Comparison of ENCODE assay signal across 22 cellular contexts in the genomic region with DNA sequence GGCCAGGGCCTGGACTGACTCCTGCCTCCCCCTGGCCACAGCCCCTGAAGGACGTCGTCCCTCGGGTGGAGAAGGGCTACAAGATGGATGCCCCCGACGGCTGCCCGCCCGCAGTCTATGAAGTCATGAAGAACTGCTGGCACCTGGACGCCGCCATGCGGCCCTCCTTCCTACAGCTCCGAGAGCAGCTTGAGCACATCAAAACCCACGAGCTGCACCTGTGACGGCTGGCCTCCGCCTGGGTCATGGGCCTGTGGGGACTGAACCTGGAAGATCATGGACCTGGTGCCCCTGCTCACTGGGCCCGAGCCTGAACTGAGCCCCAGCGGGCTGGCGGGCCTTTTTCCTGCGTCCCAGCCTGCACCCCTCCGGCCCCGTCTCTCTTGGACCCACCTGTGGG. TPM values are rescaled to one million over a fixed set of nuclear protein-coding genes. Genes with fewer than 3 reads are reported as not detected.
A peak's percentile ranks its signal among the peaks of the same experiment; 100 is the strongest.
DNase-seq lines count a peak whose midpoint lies in the region; ATAC-seq, FAIRE-seq and TF ChIP-seq lines count a peak whose summit lies in the region.
"Had no signal": no experiment of that assay in that cellular context is flagged by ENCODE, and none has a peak within 500 bp of the region (broad histone marks: within the 10 kb centered on the region; RNA-seq: fewer than 3 reads in every experiment).

No MANE protein-coding gene starts in this region.

- DNase-seq in A673 (ENCODE audit: low spot score) (no peak), HCT116 (ENCODE audit: low read depth, low spot score) (no peak), RWPE1 (ENCODE audit: low spot score) (no peak), endothelial cell of umbilical vein (ENCODE audit: low read depth, low spot score) (no peak), osteoblast (ENCODE audit: insufficient read length, low spot score, missing footprints) (no peak), NAMALWA (ENCODE audit: low spot score) (no peak)
- DNase-seq: ACHN; BE2C; C1 segment of cervical spinal cord; Caco-2; CD4-positive, CD25-positive, alpha-beta regulatory T cell; GM23248 had no signal

- no peaks in the 10 kb centered on the region for H3K9me3 ChIP-seq in A673 (ENCODE audit: low read depth, low read length, poor library complexity, severe bottlenecking)
- no peaks in the 10 kb centered on the region for H3K9me3 ChIP-seq in HCT116 (ENCODE audit: control insufficient read depth in 1 of 2, insufficient read depth in 1 of 2, low read depth in 1 of 2, low read length in 2 of 2)
- H3K9me3 ChIP-seq in endothelial cell of umbilical vein (replicated peaks; ENCODE audit: control insufficient read depth, insufficient read depth, low read length): no peaks in the 10 kb centered on the region
- H3K9me3 ChIP-seq in osteoblast (ENCODE audit: low read depth, low read length): no peaks in the 10 kb centered on the region
- H3K9me3 ChIP-seq: BE2C, Caco-2, HAP-1 had no signal

- H3K36me3 ChIP-seq in A673 (ENCODE audit: insufficient read depth, low read length, poor library complexity, severe bottlenecking): peaks cover 40% of the 10 kb centered on the region
- H3K36me3 ChIP-seq in HCT116 (ENCODE audit: control insufficient read depth in 1 of 2, insufficient read depth in 2 of 2, low read length in 2 of 2): peaks cover 13 to 31% of the 10 kb centered on the region in 2 experiments
- peaks cover 3 to 33% of the 10 kb centered on the region in 2 experiments for H3K36me3 ChIP-seq in endothelial cell of umbilical vein (ENCODE audit: control insufficient read depth in 2 of 2, extremely low read depth in 1 of 2, insufficient read depth in 2 of 2, low read length in 2 of 2)
- H3K36me3 ChIP-seq in osteoblast (ENCODE audit: insufficient read depth, low read length): peaks cover 46% of the 10 kb centered on the region

- H4K20me1 ChIP-seq in HCT116 (ENCODE audit: insufficient read depth): no peaks in the 10 kb centered on the region
- no peaks in the 10 kb centered on the region for H4K20me1 ChIP-seq in endothelial cell of umbilical vein (replicated peaks; ENCODE audit: control insufficient read depth, extremely low read depth, insufficient read depth, low read length)
- peaks cover 25% of the 10 kb centered on the region for H4K20me1 ChIP-seq in osteoblast (ENCODE audit: insufficient read depth, low read length)

- H3K27me3 ChIP-seq in A673 (replicated peaks; ENCODE audit: insufficient read depth, low read depth, low read length, poor library complexity) (no peaks in the 10 kb centered on the region), HCT116 (ENCODE audit: insufficient read depth, low read length) (no peaks in the 10 kb centered on the region), endothelial cell of umbilical vein (ENCODE audit: control insufficient read depth in 2 of 2, insufficient read depth in 2 of 2, low read length in 2 of 2) (no peaks in the 10 kb centered on the region), osteoblast (ENCODE audit: insufficient read depth, low read length) (no peaks in the 10 kb centered on the region)
- H3K27me3 ChIP-seq: BE2C had no signal

- TF ChIP-seq RAD21 in HCT116 (IDR thresholded peaks at IDR 0.05; ENCODE audit: low read depth): no peak

- no peak overlapping the region for H3K4me2 ChIP-seq in HCT116 (ENCODE audit: low read length)
- no peak overlapping the region for H3K4me2 ChIP-seq in endothelial cell of umbilical vein (ENCODE audit: insufficient read depth, low read length)
- H3K4me2 ChIP-seq in osteoblast (ENCODE audit: insufficient read depth, low read length): no peak overlapping the region

- H3K4me1 ChIP-seq in A673 (ENCODE audit: insufficient read depth, low read length, poor library complexity, severe bottlenecking) (no peaks in the 10 kb centered on the region), HCT116 (ENCODE audit: control insufficient read depth in 1 of 2, insufficient read depth in 2 of 2, low read length in 2 of 2) (peaks cover 3 to 17% of the 10 kb centered on the region in 2 experiments; a peak in 3 of 4 replicates), endothelial cell of umbilical vein (ENCODE audit: control insufficient read depth, extremely low read depth, insufficient read depth, low read length) (no peaks in the 10 kb centered on the region), osteoblast (ENCODE audit: insufficient read depth, low read length) (peaks cover 3% of the 10 kb centered on the region)
- H3K4me1 ChIP-seq: BE2C, Caco-2, HAP-1 had no signal

- intact Hi-C loops in A673 (cut with micrococcal nuclease; ENCODE audit: unreplicated experiment) (no loop called here), HCT116 (cut with micrococcal nuclease) (no loop called here), endothelial cell of umbilical vein (cut with micrococcal nuclease) (no loop called here)

- no peaks in the 10 kb centered on the region for H3K9me2 ChIP-seq in HCT116 (ENCODE audit: insufficient read depth)

- CTCF ChIA-PET in A673 (lab: Charles Lee): no interaction called here
- CTCF ChIA-PET in HCT116 (lab: Charles Lee): no interaction called here
- CTCF ChIA-PET in RWPE1 (lab: Yijun Ruan, JAX): interaction anchor here (1.2 kb wide), 1 partner anchor 32 kb away, joined by 4 read pairs; no protein-coding TSS in a partner anchor
- CTCF ChIA-PET in endothelial cell of umbilical vein (lab: Charles Lee): interaction anchor here (1.3 kb wide), 1 partner anchor 32 kb away, joined by 4 read pairs; no protein-coding TSS in a partner anchor

- H3K4me3 ChIP-seq in A673 (ENCODE audit: low read depth, low read length, poor library complexity, severe bottlenecking) (no peak overlapping the region), HCT116 (replicated peaks in 1 of 2; ENCODE audit: low read depth in 1 of 2, low read length in 2 of 2) (no peak overlapping the region), endothelial cell of umbilical vein (replicated peaks in 1 of 3; ENCODE audit: insufficient read depth in 1 of 3, low read depth in 1 of 3, low read length in 3 of 3) (no peak overlapping the region), osteoblast (ENCODE audit: insufficient read depth, low read length) (no peak overlapping the region)
- H3K4me3 ChIP-seq: GM23248, HAP-1 had no signal

- BruUV-seq in A673 (replicated peaks; lab: Mats Ljungman, UMichigan) (TSS peak; percentile 43), HCT116 (replicated peaks; lab: Mats Ljungman, UMichigan) (TSS peak; percentile 50), endothelial cell of umbilical vein (replicated peaks; lab: Mats Ljungman, UMichigan) (TSS peak; percentile 56)

- TF ChIP-seq POLR2A in HCT116 (IDR thresholded peaks at IDR 0.05; ENCODE audit: borderline replicate concordance, extremely low read depth, insufficient read depth, insufficient read length): no peak
- no peak for TF ChIP-seq POLR2A in endothelial cell of umbilical vein (IDR thresholded peaks at IDR 0.05; ENCODE audit: low read depth, low read length)

- H3K79me2 ChIP-seq in HCT116 (ENCODE audit: insufficient read depth, low read length) (no peaks in the 10 kb centered on the region), endothelial cell of umbilical vein (ENCODE audit: control insufficient read depth, insufficient read depth, low read length) (peaks cover 4% of the 10 kb centered on the region), osteoblast (ENCODE audit: insufficient read depth, low read length) (peaks cover 28% of the 10 kb centered on the region)

- H2AFZ ChIP-seq in HCT116 (ENCODE audit: low read depth, low read length, poor library complexity, severe bottlenecking) (no peak overlapping the region), endothelial cell of umbilical vein (ENCODE audit: low read depth, low read length) (no peak overlapping the region), osteoblast (ENCODE audit: low read length) (no peak overlapping the region)
- H2AFZ ChIP-seq: GM23248 had no signal

- TF ChIP-seq CTCF in A673 (conservative IDR thresholded peaks at IDR 0.05; ENCODE audit: low read depth, low read length) (no peak), HCT116 (IDR thresholded peaks at IDR 0.05 in 2 of 3, conservative IDR thresholded peaks at IDR 0.05 in 1 of 3; ENCODE audit: borderline replicate concordance in 1 of 3, insufficient read depth in 1 of 3, low read depth in 2 of 3, low read length in 2 of 3) (no peak), RWPE1 (conservative IDR thresholded peaks at IDR 0.05; ENCODE audit: low read depth) (no peak), endothelial cell of umbilical vein (IDR thresholded peaks at IDR 0.05; ENCODE audit: extremely low read depth in 1 of 2, insufficient read depth in 1 of 2, low read depth in 1 of 2, low read length in 2 of 2) (no peak), osteoblast (IDR thresholded peaks at IDR 0.05; ENCODE audit: extremely low read depth, low read depth, low read length) (no peak)

- no peak for FAIRE-seq in endothelial cell of umbilical vein (lab: Jason Lieb, UNC)
- FAIRE-seq: D721Med, G401.6, GM12891, GM19239 had no signal

- H3K27ac ChIP-seq in A673 (ENCODE audit: low read depth, low read length, poor library complexity, severe bottlenecking): no peak overlapping the region
- no peak overlapping the region for H3K27ac ChIP-seq in HCT116 (ENCODE audit: low read depth, low read length)
- peak overlapping the region; percentile 93 for H3K27ac ChIP-seq in RWPE1
- H3K27ac ChIP-seq in endothelial cell of umbilical vein (ENCODE audit: insufficient read depth, low read depth, low read length): no peak overlapping the region
- H3K27ac ChIP-seq in osteoblast (ENCODE audit: low read depth, low read length): no peak overlapping the region
- H3K27ac ChIP-seq: GM23248, HL-60 had no signal

- dilution Hi-C loops in endothelial cell of umbilical vein (cut with MboI; ENCODE audit: extremely low pct_ligation_motif_present, low sequenced_read_pairs): no loop called here

- H3K9ac ChIP-seq in HCT116 (ENCODE audit: low read length) (no peak overlapping the region), endothelial cell of umbilical vein (replicated peaks; ENCODE audit: extremely low read depth, insufficient read depth, low read length) (no peak overlapping the region)
- H3K9ac ChIP-seq: GM23248 had no signal

- no peak for ATAC-seq in HCT116
- no peak for ATAC-seq in GM21786 (IDR thresholded peaks at IDR 0.05; ENCODE audit: unreplicated experiment)

- H3K9me1 ChIP-seq in endothelial cell of umbilical vein (replicated peaks; ENCODE audit: control insufficient read depth, extremely low read depth, insufficient read depth, low read length): no peaks in the 10 kb centered on the region

- POLR2A ChIA-PET in A673 (lab: Charles Lee; ENCODE audit: low non-redundant PET) (no interaction called here), HCT116 (lab: Charles Lee) (no interaction called here), RWPE1 (lab: Yijun Ruan, JAX; ENCODE audit: low non-redundant PET) (no interaction called here), endothelial cell of umbilical vein (lab: Charles Lee) (no interaction called here)

- RAD21 ChIA-PET in HCT116 (lab: Charles Lee; ENCODE audit: low non-redundant PET in 1 of 2, low total read pairs in 2 of 2, uncharacterized antibody in 2 of 2, unreplicated experiment in 2 of 2): no interaction called here

RNA-seq across cellular contexts. Expression of gene LMAN1L, which starts 10.3 kb away (rescaled TPM):
- total RNA-seq in A673 (2021) (0.80 TPM in 1 of 2 replicates, not detected in the other), HCT116 (2021; ENCODE audit: unreplicated experiment) (0.17 TPM), endothelial cell of umbilical vein (not detected in 2 replicates), osteoblast (under 0.01 TPM in 1 of 2 replicates, not detected in the other)
- polyA plus RNA-seq in HCT116 (2012): 0.01 and 0.06 TPM in 2 replicates
- not detected in 2 replicates for polyA plus RNA-seq in endothelial cell of umbilical vein
- polyA plus RNA-seq in endothelial cell of umbilical vein (2011; cell fraction: cytosol; rRNA removed): not detected in 2 replicates
- 0.11 TPM in 1 of 2 replicates, not detected in the other for polyA plus RNA-seq in endothelial cell of umbilical vein (2011; cell fraction: nucleus; rRNA removed)
- not detected in 2 replicates for polyA plus RNA-seq in endothelial cell of umbilical vein (2012)
- not detected in 2 replicates for polyA minus RNA-seq in endothelial cell of umbilical vein
- polyA minus RNA-seq in endothelial cell of umbilical vein (2011; cell fraction: cytosol; rRNA and poly(A)+ RNA removed): not detected
- 0.58 TPM in 1 of 2 replicates, not detected in the other for polyA minus RNA-seq in endothelial cell of umbilical vein (2011; cell fraction: nucleus; rRNA and poly(A)+ RNA removed)
- total RNA-seq: A172; Caco-2; CD4-positive, CD25-positive, alpha-beta regulatory T cell; GM23248 had no signal
- polyA plus RNA-seq: CD4-positive, CD25-positive, alpha-beta regulatory T cell; GM23248 had no signal

RNA-seq across cellular contexts. Expression of gene CSK, which starts 20.4 kb away (rescaled TPM):
- total RNA-seq in A673 (2021) (90.8 and 103 TPM in 2 replicates), HCT116 (2021; ENCODE audit: unreplicated experiment) (72.2 TPM), endothelial cell of umbilical vein (89.1 and 104 TPM in 2 replicates), osteoblast (30.6 and 31.5 TPM in 2 replicates)
- 56.2 and 62.3 TPM in 2 replicates for polyA plus RNA-seq in HCT116 (2012)
- 41.2 and 42.1 TPM in 2 replicates for polyA plus RNA-seq in endothelial cell of umbilical vein
- polyA plus RNA-seq in endothelial cell of umbilical vein (2011; cell fraction: cytosol; rRNA removed): 44.6 and 56.0 TPM in 2 replicates
- 95.9 and 99.5 TPM in 2 replicates for polyA plus RNA-seq in endothelial cell of umbilical vein (2011; cell fraction: nucleus; rRNA removed)
- polyA plus RNA-seq in endothelial cell of umbilical vein (2012): 52.0 and 52.2 TPM in 2 replicates
- 41.5 and 54.3 TPM in 2 replicates for polyA minus RNA-seq in endothelial cell of umbilical vein
- 37.0 TPM for polyA minus RNA-seq in endothelial cell of umbilical vein (2011; cell fraction: cytosol; rRNA and poly(A)+ RNA removed)
- 26.4 and 36.6 TPM in 2 replicates for polyA minus RNA-seq in endothelial cell of umbilical vein (2011; cell fraction: nucleus; rRNA and poly(A)+ RNA removed)

RNA-seq across cellular contexts. Expression of gene CPLX3, which starts 24.1 kb away (rescaled TPM):
- total RNA-seq in A673 (2021): 0.17 and 0.28 TPM in 2 replicates
- total RNA-seq in HCT116 (2021; ENCODE audit: unreplicated experiment): not detected
- not detected in 2 replicates for polyA plus RNA-seq in HCT116 (2012)
- 0.16 TPM in 1 of 2 replicates, not detected in the other for total RNA-seq in endothelial cell of umbilical vein
- polyA plus RNA-seq in endothelial cell of umbilical vein: not detected in 2 replicates
- not detected in 2 replicates for polyA plus RNA-seq in endothelial cell of umbilical vein (2011; cell fraction: cytosol; rRNA removed)
- polyA plus RNA-seq in endothelial cell of umbilical vein (2011; cell fraction: nucleus; rRNA removed): 0.10 TPM in 1 of 2 replicates, not detected in the other
- not detected in 2 replicates for polyA plus RNA-seq in endothelial cell of umbilical vein (2012)
- not detected in 2 replicates for polyA minus RNA-seq in endothelial cell of umbilical vein
- not detected for polyA minus RNA-seq in endothelial cell of umbilical vein (2011; cell fraction: cytosol; rRNA and poly(A)+ RNA removed)
- polyA minus RNA-seq in endothelial cell of umbilical vein (2011; cell fraction: nucleus; rRNA and poly(A)+ RNA removed): not detected in 2 replicates
- not detected in 2 replicates for total RNA-seq in osteoblast
- total RNA-seq: A172, Caco-2, GM23248, H4 had no signal
- polyA plus RNA-seq: CD4-positive, CD25-positive, alpha-beta regulatory T cell; GM23248 had no signal

RNA-seq across cellular contexts. Expression of gene ULK3, which starts 40.7 kb away (rescaled TPM):
- total RNA-seq in A673 (2021) (53.3 and 58.3 TPM in 2 replicates), HCT116 (2021; ENCODE audit: unreplicated experiment) (48.4 TPM), endothelial cell of umbilical vein (29.0 and 36.0 TPM in 2 replicates), osteoblast (19.4 and 21.4 TPM in 2 replicates)
- polyA plus RNA-seq in HCT116 (2012): 39.5 and 45.9 TPM in 2 replicates
- polyA plus RNA-seq in endothelial cell of umbilical vein: 48.6 and 60.3 TPM in 2 replicates
- 22.8 and 28.4 TPM in 2 replicates for polyA plus RNA-seq in endothelial cell of umbilical vein (2011; cell fraction: cytosol; rRNA removed)
- 320 and 340 TPM in 2 replicates for polyA plus RNA-seq in endothelial cell of umbilical vein (2011; cell fraction: nucleus; rRNA removed)
- polyA plus RNA-seq in endothelial cell of umbilical vein (2012): 23.6 and 35.2 TPM in 2 replicates
- 41.1 and 58.2 TPM in 2 replicates for polyA minus RNA-seq in endothelial cell of umbilical vein
- 19.7 TPM for polyA minus RNA-seq in endothelial cell of umbilical vein (2011; cell fraction: cytosol; rRNA and poly(A)+ RNA removed)
- 22.6 and 31.4 TPM in 2 replicates for polyA minus RNA-seq in endothelial cell of umbilical vein (2011; cell fraction: nucleus; rRNA and poly(A)+ RNA removed)

RNA-seq across cellular contexts. Expression of gene CYP1A2, which starts 53.6 kb away (rescaled TPM):
- total RNA-seq in A673 (2021): not detected in 2 replicates
- not detected for total RNA-seq in HCT116 (2021; ENCODE audit: unreplicated experiment)
- polyA plus RNA-seq in HCT116 (2012): not detected in 2 replicates
- not detected in 2 replicates for total RNA-seq in endothelial cell of umbilical vein
- polyA plus RNA-seq in endothelial cell of umbilical vein: not detected in 2 replicates
- not detected in 2 replicates for polyA plus RNA-seq in endothelial cell of umbilical vein (2011; cell fraction: cytosol; rRNA removed)
- polyA plus RNA-seq in endothelial cell of umbilical vein (2011; cell fraction: nucleus; rRNA removed): not detected in 2 replicates
- polyA plus RNA-seq in endothelial cell of umbilical vein (2012): not detected in 2 replicates
- polyA minus RNA-seq in endothelial cell of umbilical vein: not detected in 2 replicates
- polyA minus RNA-seq in endothelial cell of umbilical vein (2011; cell fraction: cytosol; rRNA and poly(A)+ RNA removed): not detected
- not detected in 2 replicates for polyA minus RNA-seq in endothelial cell of umbilical vein (2011; cell fraction: nucleus; rRNA and poly(A)+ RNA removed)
- not detected in 2 replicates for total RNA-seq in osteoblast
- total RNA-seq: A172; Caco-2; CD4-positive, CD25-positive, alpha-beta regulatory T cell; GM23248; H4; HT1080 had no signal
- polyA plus RNA-seq: CD4-positive, CD25-positive, alpha-beta regulatory T cell; GM23248 had no signal

Comparison
In these comparisons a context has a peak if more than half of its experiments do, and no peak if none do; other contexts are left out.
1. CTCF ChIA-PET loops: an anchor here in RWPE1 (1.2 kb wide) and endothelial cell of umbilical vein (1.3 kb wide); none called in A673 and HCT116.